ENCODE assay signal across 15 cellular contexts in genomic region chr1:29383972-29384371, GRCh38.
A peak's percentile ranks its signal among the peaks of the same experiment; 100 is the strongest.
DNase-seq lines count a peak whose midpoint lies in the region; ATAC-seq, FAIRE-seq and TF ChIP-seq lines count a peak whose summit lies in the region.
"Had no signal": no experiment of that assay in that cellular context is flagged by ENCODE, and none has a peak within 500 bp of the region (broad histone marks: within the 10 kb centered on the region; RNA-seq: fewer than 3 reads in every experiment).

No MANE protein-coding gene starts in this region.

- H3K4me2 ChIP-seq in HepG2 (ENCODE audit: low read depth, low read length) (no peak overlapping the region), OCI-LY7 (ENCODE audit: low read length) (no peak overlapping the region)

- peak overlapping the region in 3 of 5 experiments; percentile 30 to 93 (median 83) for H3K27ac Mint-ChIP-seq in brain

- peaks cover 13% of the 10 kb centered on the region for H3K4me1 Mint-ChIP-seq in brain

- peaks cover 6% of the 10 kb centered on the region for H3K36me3 Mint-ChIP-seq in brain

- H3K9me3 ChIP-seq in liver (ENCODE audit: control insufficient read depth in 4 of 4, low read length in 3 of 4): peaks cover 3 to 6% (median 4%) of the 10 kb centered on the region in 4 donors
- peaks cover 11% of the 10 kb centered on the region for H3K9me3 ChIP-seq in HepG2 (ENCODE audit: low read length)
- peaks cover 6% of the 10 kb centered on the region; the same call in 1 of the 2 replicates for H3K9me3 ChIP-seq in OCI-LY7 (ENCODE audit: low read length)
- H3K9me3 ChIP-seq: testis had no signal

- WGBS in liver: 46% methylated on average over 5 of the region's 5 CpGs
- WGBS in HepG2 (ENCODE audit: low lambda C conversion rate): 5% methylated on average over 5 of the region's 5 CpGs

- H3K27ac ChIP-seq in liver (ENCODE audit: low read depth in 1 of 2, low read length in 2 of 2) (no peak overlapping the region), HepG2 (ENCODE audit: extremely low read length, insufficient read depth, low read length) (no peak overlapping the region), OCI-LY7 (ENCODE audit: low read depth, low read length, poor library complexity, severe bottlenecking) (no peak overlapping the region)
- H3K27ac ChIP-seq: testis, VCaP had no signal

- TF ChIP-seq RAD21 in liver (IDR thresholded peaks at IDR 0.05): no peak
- TF ChIP-seq RAD21 in HepG2 (CRISPR knock-in tag; IDR thresholded peaks at IDR 0.05): no peak

- BruUV-seq in HepG2 (replicated peaks; lab: Mats Ljungman, UMichigan) (no TSS peak), OCI-LY7 (replicated peaks; lab: Mats Ljungman, UMichigan) (no TSS peak)

- FAIRE-seq in HepG2 (lab: Jason Lieb, UNC) (no peak), urothelium cell line (lab: Jason Lieb, UNC) (no peak)

- H3K9me2 ChIP-seq in OCI-LY7 (ENCODE audit: insufficient read depth, low read length): no peaks in the 10 kb centered on the region

- H3K9ac ChIP-seq in liver (ENCODE audit: low read depth in 1 of 2, low read length in 2 of 2) (no peak overlapping the region), HepG2 (ENCODE audit: insufficient read depth, low read depth, low read length) (no peak overlapping the region)

- no peak for TF ChIP-seq POLR2A in HepG2 (IDR thresholded peaks at IDR 0.05; ENCODE audit: insufficient read depth in 1 of 2, low read depth in 2 of 2, low read length in 2 of 2)

- POLR2A ChIA-PET in HepG2 (lab: Yijun Ruan, JAX): no interaction called here
- POLR2A ChIA-PET in OCI-LY7 (lab: Charles Lee): no interaction called here

- H3K4me3 ChIP-seq in liver (ENCODE audit: low read depth in 1 of 3, low read length in 3 of 3): no peak overlapping the region
- H3K4me3 ChIP-seq in HepG2 (replicated peaks in 1 of 3; ENCODE audit: insufficient read depth in 1 of 3, low read depth in 2 of 3, low read length in 3 of 3): no peak overlapping the region
- H3K4me3 ChIP-seq in OCI-LY7 (ENCODE audit: low read depth, low read length, poor library complexity, severe bottlenecking): no peak overlapping the region
- H3K4me3 ChIP-seq: testis had no signal

- no peak overlapping the region for H3K4me3 Mint-ChIP-seq in brain

- CTCF ChIA-PET in HepG2 (lab: Yijun Ruan, JAX; ENCODE audit: low intra/inter-chr PET ratio, low total read pairs) (no interaction called here), OCI-LY7 (lab: Charles Lee; ENCODE audit: unreplicated experiment) (no interaction called here)

- peaks cover 5% of the 10 kb centered on the region for H3K27me3 Mint-ChIP-seq in brain

- no peaks in the 10 kb centered on the region for H3K79me2 ChIP-seq in HepG2 (ENCODE audit: insufficient read depth, low read length)
- H3K79me2 ChIP-seq in OCI-LY7 (ENCODE audit: insufficient read depth, low read depth, low read length): no peaks in the 10 kb centered on the region

- intact Hi-C loops in HepG2 (cut with micrococcal nuclease; ENCODE audit: unreplicated experiment) (no loop called here), OCI-LY7 (cut with micrococcal nuclease; ENCODE audit: unreplicated experiment) (no loop called here)

- DNase-seq in HepG2 (ENCODE audit: low spot score) (no peak), iris pigment epithelial cell (ENCODE audit: low read depth) (peak; percentile 21), urothelium cell line (ENCODE audit: low spot score) (peak; percentile 38), OCI-LY7 (ENCODE audit: low spot score) (no peak)
- DNase-seq in activated effector memory CD4-positive, alpha-beta T cell treated with anti-CD3 and anti-CD28 coated beads, Interleukin-2, amount 50 U/mL, for 16 hours: no peak
- DNase-seq: activated naive CD4-positive, alpha-beta T cell; caudate nucleus; hippocampal formation; NCI-H1092 treated with DMSO at 0.1 percent for 48 hours; NCI-H2171 treated with DMSO at 0.1 percent for 48 hours; testis had no signal

- no peak for TF ChIP-seq EP300 in HepG2 (IDR thresholded peaks at IDR 0.05; ENCODE audit: low read depth in 2 of 2, low read length in 2 of 2)
- TF ChIP-seq EP300 in HepG2 (CRISPR knock-in tag; IDR thresholded peaks at IDR 0.05; ENCODE audit: borderline replicate concordance): no peak

- H3K9me3 Mint-ChIP-seq in brain: peaks cover 7 to 23% (median 10%) of the 10 kb centered on the region in 5 experiments

- H4K20me1 ChIP-seq in HepG2 (ENCODE audit: insufficient read depth, low read length): no peaks in the 10 kb centered on the region
- H4K20me1 ChIP-seq in OCI-LY7 (ENCODE audit: insufficient read depth, low read length): no peaks in the 10 kb centered on the region

- no peaks in the 10 kb centered on the region for H3K36me3 ChIP-seq in liver (ENCODE audit: control insufficient read depth in 4 of 4, insufficient read depth in 3 of 4, low read depth in 1 of 4, low read length in 3 of 4)
- no peaks in the 10 kb centered on the region for H3K36me3 ChIP-seq in HepG2 (replicated peaks in 1 of 2; ENCODE audit: control insufficient read depth in 1 of 2, insufficient read depth in 2 of 2, low read length in 2 of 2)
- H3K36me3 ChIP-seq in OCI-LY7 (ENCODE audit: insufficient read depth, low read length): no peaks in the 10 kb centered on the region

- no peak for ATAC-seq in HepG2
- no peak for ATAC-seq in GM21723 (IDR thresholded peaks at IDR 0.05; ENCODE audit: unreplicated experiment)

- H3K4me1 ChIP-seq in liver (ENCODE audit: control insufficient read depth in 4 of 4, insufficient read depth in 4 of 4, low read length in 3 of 4) (no peaks in the 10 kb centered on the region), HepG2 (ENCODE audit: insufficient read depth, low read length) (no peaks in the 10 kb centered on the region), OCI-LY7 (ENCODE audit: insufficient read depth, low read length, poor library complexity, severe bottlenecking) (no peaks in the 10 kb centered on the region)
- H3K4me1 ChIP-seq: testis had no signal

- no peak for TF ChIP-seq CTCF in liver (IDR thresholded peaks at IDR 0.05; ENCODE audit: low read depth, low read length, missing input control)
- no peak for TF ChIP-seq CTCF in HepG2 (CRISPR knock-in tag; IDR thresholded peaks at IDR 0.05)
- TF ChIP-seq CTCF in brain (conservative IDR thresholded peaks at IDR 0.05): no peak
- no peak for TF ChIP-seq CTCF in OCI-LY7 (conservative IDR thresholded peaks at IDR 0.05; ENCODE audit: low read length)

- in situ Hi-C loops in HepG2 (cut with HindIII; ENCODE audit: extremely low pct_ligation_motif_present, low pct_unique_long_range_greater_than_20kb): loop anchor here (25.0 kb wide), 1 partner anchor 703 kb away; no protein-coding TSS in a partner anchor

- peaks cover 0 to 3% (median 2%) of the 10 kb centered on the region in 4 donors for H3K27me3 ChIP-seq in liver (ENCODE audit: control insufficient read depth in 4 of 4, insufficient read depth in 4 of 4, low read length in 3 of 4)
- peaks cover 1 to 5% of the 10 kb centered on the region in 2 experiments; a peak in 2 of 5 replicates for H3K27me3 ChIP-seq in HepG2 (ENCODE audit: control insufficient read depth in 1 of 2, insufficient read depth in 2 of 2, low read length in 2 of 2)
- H3K27me3 ChIP-seq: testis had no signal

- H2AFZ ChIP-seq in HepG2 (ENCODE audit: low read length): no peak overlapping the region
- H2AFZ ChIP-seq in OCI-LY7 (ENCODE audit: low read length): no peak overlapping the region

TF ChIP-seq in liver, 16 proteins besides CTCF, POLR2A, EP300 and RAD21:
- TF ChIP-seq FOXA1 (IDR thresholded peaks at IDR 0.05) (no peak), NR2F2 (IDR thresholded peaks at IDR 0.05) (peak; percentile 17)
TF ChIP-seq in liver: peak in this region for 1.

TF ChIP-seq in HepG2, 621 proteins besides CTCF, POLR2A, EP300 and RAD21:
- TF ChIP-seq HCFC1 (IDR thresholded peaks at IDR 0.05; ENCODE audit: low read depth, low read length) (no peak), ZFP37 (CRISPR knock-in tag; IDR thresholded peaks at IDR 0.05; ENCODE audit: borderline replicate concordance) (no peak), ZNF274 (CRISPR knock-in tag; IDR thresholded peaks at IDR 0.05) (no peak), MAZ (IDR thresholded peaks at IDR 0.05; ENCODE audit: borderline replicate concordance, low read depth, low read length) (no peak), MAZ (CRISPR knock-in tag; IDR thresholded peaks at IDR 0.05; ENCODE audit: low read depth) (no peak)

Comparison
In these comparisons a context has a peak if more than half of its experiments do, and no peak if none do; other contexts are left out.
1. DNase-seq: peak in iris pigment epithelial cell (single experiment) and urothelium cell line (single experiment); none in HepG2 (single experiment), activated effector memory CD4-positive, alpha-beta T cell treated with anti-CD3 and anti-CD28 coated beads, Interleukin-2, amount 50 U/mL, for 16 hours (single experiment) and OCI-LY7 (single experiment).